ENCODE assay signal across 10 cellular contexts in the genomic region with DNA sequence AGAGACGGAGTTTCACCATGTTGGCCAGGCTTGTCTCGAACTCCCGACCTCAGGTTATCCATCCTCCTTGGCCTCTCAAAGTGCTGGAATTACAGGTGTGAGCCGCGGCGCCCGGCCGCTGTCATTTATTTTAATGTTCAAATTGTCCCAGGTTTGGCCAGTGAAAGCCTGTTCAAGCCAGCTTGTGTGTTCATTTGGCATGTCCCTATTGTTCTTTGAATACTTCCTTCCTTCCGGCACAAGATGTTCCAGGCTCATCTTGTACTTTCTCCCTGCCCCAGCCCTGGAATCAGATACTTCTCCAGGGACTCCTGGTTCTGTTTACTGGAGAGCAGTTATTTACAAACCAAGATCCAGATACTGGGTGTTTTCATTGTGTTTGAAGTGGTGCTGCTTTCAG. TPM values are rescaled to one million over a fixed set of nuclear protein-coding genes. Genes with fewer than 3 reads are reported as not detected.
DNase-seq lines count a peak whose midpoint lies in the region; ATAC-seq and TF ChIP-seq lines count a peak whose summit lies in the region.
"Had no signal": no experiment of that assay in that cellular context is flagged by ENCODE, and none has a peak within 500 bp of the region (broad histone marks: within the 10 kb centered on the region; RNA-seq: fewer than 3 reads in every experiment).

No MANE protein-coding gene starts in this region.

- no peaks in the 10 kb centered on the region for H3K36me3 ChIP-seq in testis (ENCODE audit: low read depth, missing control alignments)

- peak overlapping the region; percentile 67 for H3K4me3 Mint-ChIP-seq in activated CD4-positive, alpha-beta T cell treated with anti-CD3 and anti-CD28 coated beads, Interleukin-2, amount 10 ng/mL, durations not matched to agents 24 days and 14 days
- peak overlapping the region in 1 of 2 donors; percentile 72 for H3K4me3 Mint-ChIP-seq in effector memory CD8-positive, alpha-beta T cell

- peak overlapping the region; percentile 91 to 99 for H3K27ac ChIP-seq in testis

- no peak for TF ChIP-seq CTCF in testis (IDR thresholded peaks at IDR 0.05)

- ATAC-seq in HG02763 (IDR thresholded peaks at IDR 0.05; ENCODE audit: unreplicated experiment) (no peak), HG03457 (IDR thresholded peaks at IDR 0.05; ENCODE audit: unreplicated experiment) (no peak)
- ATAC-seq in effector memory CD8-positive, alpha-beta T cell (replicated peaks) = no peak

- H3K9me3 ChIP-seq in testis = no peaks in the 10 kb centered on the region

- no peaks in the 10 kb centered on the region for H3K27me3 ChIP-seq in testis

- DNase-seq in activated CD4-positive, alpha-beta T cell treated with anti-CD3 and anti-CD28 coated beads, Interleukin-2, amount 10 ng/mL, durations not matched to agents 24 days and 14 days = no peak
- DNase-seq in activated CD4-positive, alpha-beta T cell treated with anti-CD3 and anti-CD28 coated beads, Interleukin-2, amount 50 U/mL, for 4 hours = no peak
- DNase-seq in dermis blood vessel endothelial cell (peak; percentile 77), medulla oblongata (ENCODE audit: extremely low spot score) (peak; percentile 38), testis (peak; percentile 83)
- DNase-seq in effector memory CD8-positive, alpha-beta T cell = no peak
- DNase-seq: NCI-H1436 treated with DMSO at 0.1 percent for 48 hours; stimulated activated CD4-positive, alpha-beta T cell treated with anti-CD3 and anti-CD28 coated beads, Interleukin-2, amount 100 ng/mL, for 24 hours had no signal

- WGBS in testis, 2 donors = 21% methylated on average over 9 of the region's 9 CpGs

- no peak overlapping the region for H3K4me3 ChIP-seq in testis

- no peaks in the 10 kb centered on the region for H3K36me3 Mint-ChIP-seq in activated CD4-positive, alpha-beta T cell treated with anti-CD3 and anti-CD28 coated beads, Interleukin-2, amount 10 ng/mL, durations not matched to agents 24 days and 14 days (ENCODE audit: low read depth)
- H3K36me3 Mint-ChIP-seq in effector memory CD8-positive, alpha-beta T cell (ENCODE audit: insufficient read depth) = no peaks in the 10 kb centered on the region

- intact Hi-C loops in activated CD4-positive, alpha-beta T cell treated with anti-CD3 and anti-CD28 coated beads, Interleukin-2, amount 10 ng/mL, durations not matched to agents 24 days and 14 days (cut with micrococcal nuclease) = no loop called here
- intact Hi-C loops in testis (cut with DNase I; ENCODE audit: low total_unique reads) = no loop called here

- H3K27me3 Mint-ChIP-seq in activated CD4-positive, alpha-beta T cell treated with anti-CD3 and anti-CD28 coated beads, Interleukin-2, amount 10 ng/mL, durations not matched to agents 24 days and 14 days = peaks cover 47% of the 10 kb centered on the region
- H3K27me3 Mint-ChIP-seq in effector memory CD8-positive, alpha-beta T cell = peaks cover 66 to 72% of the 10 kb centered on the region in 2 donors

- TF ChIP-seq POLR2A in testis (IDR thresholded peaks at IDR 0.05) = peak; percentile 27

- no peaks in the 10 kb centered on the region for H3K4me1 Mint-ChIP-seq in activated CD4-positive, alpha-beta T cell treated with anti-CD3 and anti-CD28 coated beads, Interleukin-2, amount 10 ng/mL, durations not matched to agents 24 days and 14 days
- peaks cover 0 to 2% of the 10 kb centered on the region in 2 donors for H3K4me1 Mint-ChIP-seq in effector memory CD8-positive, alpha-beta T cell (ENCODE audit: low read depth in 2 of 2)

- no peaks in the 10 kb centered on the region for H3K9me3 Mint-ChIP-seq in activated CD4-positive, alpha-beta T cell treated with anti-CD3 and anti-CD28 coated beads, Interleukin-2, amount 10 ng/mL, durations not matched to agents 24 days and 14 days
- no peaks in the 10 kb centered on the region for H3K9me3 Mint-ChIP-seq in effector memory CD8-positive, alpha-beta T cell

- H3K27ac Mint-ChIP-seq in activated CD4-positive, alpha-beta T cell treated with anti-CD3 and anti-CD28 coated beads, Interleukin-2, amount 10 ng/mL, durations not matched to agents 24 days and 14 days = no peak overlapping the region
- H3K27ac Mint-ChIP-seq in effector memory CD8-positive, alpha-beta T cell = no peak overlapping the region

- peaks cover 18% of the 10 kb centered on the region for H3K4me1 ChIP-seq in testis

RNA-seq across cellular contexts. Expression of gene ZBTB8B, which starts 37.0 kb away (rescaled TPM):
- not detected in 2 replicates for total RNA-seq in activated CD4-positive, alpha-beta T cell treated with anti-CD3 and anti-CD28 coated beads, Interleukin-2, amount 10 ng/mL, durations not matched to agents 24 days and 14 days
- total RNA-seq in dermis blood vessel endothelial cell (under 0.01 TPM in 2 replicates), testis (under 1 TPM; 0.50 to 0.55 TPM)
- 0.21 TPM for polyA plus RNA-seq in testis (ENCODE audit: insufficient read depth, low read depth, low replicate concordance)

RNA-seq across cellular contexts. Expression of gene ZBTB8A, which starts 37.4 kb away (rescaled TPM):
- 0.19 and 0.62 TPM in 2 replicates for total RNA-seq in activated CD4-positive, alpha-beta T cell treated with anti-CD3 and anti-CD28 coated beads, Interleukin-2, amount 10 ng/mL, durations not matched to agents 24 days and 14 days
- total RNA-seq in dermis blood vessel endothelial cell = 11.3 and 12.6 TPM in 2 replicates
- total RNA-seq in testis = 10 to 100 TPM in 1 of 2 donors, 1 to 10 TPM in 1; 6.4 to 10.6 TPM
- polyA plus RNA-seq in testis (ENCODE audit: insufficient read depth, low read depth, low replicate concordance) = 5.6 TPM

Comparison
In these comparisons a context has a peak if more than half of its experiments do, and no peak if none do; other contexts are left out.
1. DNase-seq: peak in dermis blood vessel endothelial cell (single experiment), medulla oblongata (single experiment) and testis (single experiment); none in activated CD4-positive, alpha-beta T cell treated with anti-CD3 and anti-CD28 coated beads, Interleukin-2, amount 10 ng/mL, durations not matched to agents 24 days and 14 days (single experiment), activated CD4-positive, alpha-beta T cell treated with anti-CD3 and anti-CD28 coated beads, Interleukin-2, amount 50 U/mL, for 4 hours (0 of 2) and effector memory CD8-positive, alpha-beta T cell (0 of 3).